In genomic region chr16:14302031-14302398, GRCh38 we compare ENCODE assay signal across 8 cellular contexts.
DNase-seq lines count a peak whose midpoint lies in the region; ATAC-seq and TF ChIP-seq lines count a peak whose summit lies in the region.

No MANE protein-coding gene starts in this region.

- H3K4me1 Mint-ChIP-seq in WTC11 = peaks cover 42% of the 10 kb centered on the region
- peaks cover 37% of the 10 kb centered on the region for H3K4me1 Mint-ChIP-seq in neural crest cell

- ATAC-seq in GM21576 (IDR thresholded peaks at IDR 0.05; ENCODE audit: unreplicated experiment) (peak; percentile 48), WTC11 (no peak; the same call in 1 of the 2 replicates)

- no peaks in the 10 kb centered on the region for H3K36me3 Mint-ChIP-seq in WTC11
- no peaks in the 10 kb centered on the region for H3K36me3 Mint-ChIP-seq in neural crest cell (ENCODE audit: low read depth)

- peak overlapping the region; percentile 73 for H3K4me3 Mint-ChIP-seq in WTC11
- peak overlapping the region; percentile 79 for H3K4me3 Mint-ChIP-seq in neural crest cell

- H3K27me3 Mint-ChIP-seq in WTC11 (ENCODE audit: low read depth) (peaks cover 8% of the 10 kb centered on the region; the same call in 1 of the 2 replicates), neural crest cell (ENCODE audit: low read depth) (peaks cover 64% of the 10 kb centered on the region)

- no peak overlapping the region for H3K27ac Mint-ChIP-seq in WTC11
- no peak overlapping the region for H3K27ac Mint-ChIP-seq in neural crest cell (ENCODE audit: unreplicated experiment)

- no peak for TF ChIP-seq CTCF in WTC11 (IDR thresholded peaks at IDR 0.05)
- TF ChIP-seq CTCF in neural crest cell (conservative IDR thresholded peaks at IDR 0.05) = no peak

- TF ChIP-seq RAD21 in Ishikawa (IDR thresholded peaks at IDR 0.05; ENCODE audit: low read depth) = no peak

- POLR2A ChIA-PET in WTC11 (lab: Charles Lee) = interaction anchor here (1.0 kb wide), 1 partner anchor 8 kb away, joined by 3 read pairs; no protein-coding TSS in a partner anchor

- peak; percentile 53 for DNase-seq in NCI-H2107 (lab: John Stamatoyannopoulos, UW)
- DNase-seq in NCI-H2107 treated with DMSO at 0.1 percent for 48 hours (lab: John Stamatoyannopoulos, UW; ENCODE audit: unreplicated experiment) = no peak
- peak; percentile 39 for DNase-seq in WTC11 (ENCODE audit: low spot score)
- DNase-seq in fibroblast of the conjunctiva (ENCODE audit: low read depth) = peak; percentile 41
- no peak for DNase-seq in neural crest cell (ENCODE audit: low read depth, low spot score)
- no peak for DNase-seq in activated gamma-delta T cell treated with Interleukin-2 at 50 U/mL for 16 hours

- H3K9me3 Mint-ChIP-seq in WTC11 = no peaks in the 10 kb centered on the region
- no peaks in the 10 kb centered on the region for H3K9me3 Mint-ChIP-seq in neural crest cell

- CTCF ChIA-PET in WTC11 (lab: Charles Lee) = interaction anchor here (1.0 to 3.8 kb wide), 3 partner anchors 68 to 226 kb away, joined by 3 to 35 read pairs (median 3); no protein-coding TSS in a partner anchor

- TF ChIP-seq EP300 in Ishikawa (IDR thresholded peaks at IDR 0.05; ENCODE audit: borderline replicate concordance) = no peak

TF ChIP-seq in Ishikawa, 13 proteins besides CTCF, POLR2A, EP300 and RAD21:
- TF ChIP-seq TAF1 (IDR thresholded peaks at IDR 0.05; ENCODE audit: low read depth) = peak; percentile 49; the same call in 1 of the 2 replicates
- no peak for TF ChIP-seq CEBPB (IDR thresholded peaks at IDR 0.05)
- no peak for TF ChIP-seq YY1 (IDR thresholded peaks at IDR 0.05; ENCODE audit: low read depth)
- TF ChIP-seq, protein P1, sequence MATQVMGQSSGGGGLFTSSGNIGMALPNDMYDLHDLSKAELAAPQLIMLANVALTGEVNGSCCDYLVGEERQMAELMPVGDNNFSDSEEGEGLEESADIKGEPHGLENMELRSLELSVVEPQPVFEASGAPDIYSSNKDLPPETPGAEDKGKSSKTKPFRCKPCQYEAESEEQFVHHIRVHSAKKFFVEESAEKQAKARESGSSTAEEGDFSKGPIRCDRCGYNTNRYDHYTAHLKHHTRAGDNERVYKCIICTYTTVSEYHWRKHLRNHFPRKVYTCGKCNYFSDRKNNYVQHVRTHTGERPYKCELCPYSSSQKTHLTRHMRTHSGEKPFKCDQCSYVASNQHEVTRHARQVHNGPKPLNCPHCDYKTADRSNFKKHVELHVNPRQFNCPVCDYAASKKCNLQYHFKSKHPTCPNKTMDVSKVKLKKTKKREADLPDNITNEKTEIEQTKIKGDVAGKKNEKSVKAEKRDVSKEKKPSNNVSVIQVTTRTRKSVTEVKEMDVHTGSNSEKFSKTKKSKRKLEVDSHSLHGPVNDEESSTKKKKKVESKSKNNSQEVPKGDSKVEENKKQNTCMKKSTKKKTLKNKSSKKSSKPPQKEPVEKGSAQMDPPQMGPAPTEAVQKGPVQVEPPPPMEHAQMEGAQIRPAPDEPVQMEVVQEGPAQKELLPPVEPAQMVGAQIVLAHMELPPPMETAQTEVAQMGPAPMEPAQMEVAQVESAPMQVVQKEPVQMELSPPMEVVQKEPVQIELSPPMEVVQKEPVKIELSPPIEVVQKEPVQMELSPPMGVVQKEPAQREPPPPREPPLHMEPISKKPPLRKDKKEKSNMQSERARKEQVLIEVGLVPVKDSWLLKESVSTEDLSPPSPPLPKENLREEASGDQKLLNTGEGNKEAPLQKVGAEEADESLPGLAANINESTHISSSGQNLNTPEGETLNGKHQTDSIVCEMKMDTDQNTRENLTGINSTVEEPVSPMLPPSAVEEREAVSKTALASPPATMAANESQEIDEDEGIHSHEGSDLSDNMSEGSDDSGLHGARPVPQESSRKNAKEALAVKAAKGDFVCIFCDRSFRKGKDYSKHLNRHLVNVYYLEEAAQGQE (IDR thresholded peaks at IDR 0.05; ENCODE audit: low read depth) = no peak
- TF ChIP-seq EGR1 (IDR thresholded peaks at IDR 0.05) = no peak
- TF ChIP-seq TEAD4 (IDR thresholded peaks at IDR 0.05) = 0 out of 2 replicates have a peak, but pooled peaks have one; percentile 7
- no peak for TF ChIP-seq CREB1 (IDR thresholded peaks at IDR 0.05; ENCODE audit: low read depth)

TF ChIP-seq in WTC11, 78 proteins besides CTCF, POLR2A, EP300 and RAD21 (continues in another document):
- TF ChIP-seq PRDM15 (CRISPR knock-in tag; IDR thresholded peaks at IDR 0.05) (no peak), RORB (CRISPR knock-in tag; IDR thresholded peaks at IDR 0.05) (no peak), ZNF423 (CRISPR knock-in tag; IDR thresholded peaks at IDR 0.05) (no peak), CREB1 (CRISPR knock-in tag; IDR thresholded peaks at IDR 0.05) (no peak), NR2C2 (CRISPR knock-in tag; IDR thresholded peaks at IDR 0.05) (no peak), NR3C1 (CRISPR knock-in tag; conservative IDR thresholded peaks at IDR 0.05; ENCODE audit: low read depth) (no peak), PRRX2 (CRISPR knock-in tag; IDR thresholded peaks at IDR 0.05) (no peak), ZNF232 (CRISPR knock-in tag; IDR thresholded peaks at IDR 0.05) (no peak), JAZF1 (CRISPR knock-in tag; IDR thresholded peaks at IDR 0.05) (no peak), ZNF317 (CRISPR knock-in tag; IDR thresholded peaks at IDR 0.05; ENCODE audit: borderline replicate concordance, low read depth) (no peak), PREB (CRISPR knock-in tag; IDR thresholded peaks at IDR 0.05; ENCODE audit: borderline replicate concordance) (no peak), TP53 (CRISPR knock-in tag; IDR thresholded peaks at IDR 0.05) (no peak)
- TF ChIP-seq, protein P2, sequence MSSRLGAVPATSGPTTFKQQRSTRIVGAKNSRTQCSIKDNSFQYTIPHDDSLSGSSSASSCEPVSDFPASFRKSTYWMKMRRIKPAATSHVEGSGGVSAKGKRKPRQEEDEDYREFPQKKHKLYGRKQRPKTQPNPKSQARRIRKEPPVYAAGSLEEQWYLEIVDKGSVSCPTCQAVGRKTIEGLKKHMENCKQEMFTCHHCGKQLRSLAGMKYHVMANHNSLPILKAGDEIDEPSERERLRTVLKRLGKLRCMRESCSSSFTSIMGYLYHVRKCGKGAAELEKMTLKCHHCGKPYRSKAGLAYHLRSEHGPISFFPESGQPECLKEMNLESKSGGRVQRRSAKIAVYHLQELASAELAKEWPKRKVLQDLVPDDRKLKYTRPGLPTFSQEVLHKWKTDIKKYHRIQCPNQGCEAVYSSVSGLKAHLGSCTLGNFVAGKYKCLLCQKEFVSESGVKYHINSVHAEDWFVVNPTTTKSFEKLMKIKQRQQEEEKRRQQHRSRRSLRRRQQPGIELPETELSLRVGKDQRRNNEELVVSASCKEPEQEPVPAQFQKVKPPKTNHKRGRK (CRISPR knock-in tag; IDR thresholded peaks at IDR 0.05; ENCODE audit: borderline replicate concordance) = no peak
- TF ChIP-seq, protein P3, sequence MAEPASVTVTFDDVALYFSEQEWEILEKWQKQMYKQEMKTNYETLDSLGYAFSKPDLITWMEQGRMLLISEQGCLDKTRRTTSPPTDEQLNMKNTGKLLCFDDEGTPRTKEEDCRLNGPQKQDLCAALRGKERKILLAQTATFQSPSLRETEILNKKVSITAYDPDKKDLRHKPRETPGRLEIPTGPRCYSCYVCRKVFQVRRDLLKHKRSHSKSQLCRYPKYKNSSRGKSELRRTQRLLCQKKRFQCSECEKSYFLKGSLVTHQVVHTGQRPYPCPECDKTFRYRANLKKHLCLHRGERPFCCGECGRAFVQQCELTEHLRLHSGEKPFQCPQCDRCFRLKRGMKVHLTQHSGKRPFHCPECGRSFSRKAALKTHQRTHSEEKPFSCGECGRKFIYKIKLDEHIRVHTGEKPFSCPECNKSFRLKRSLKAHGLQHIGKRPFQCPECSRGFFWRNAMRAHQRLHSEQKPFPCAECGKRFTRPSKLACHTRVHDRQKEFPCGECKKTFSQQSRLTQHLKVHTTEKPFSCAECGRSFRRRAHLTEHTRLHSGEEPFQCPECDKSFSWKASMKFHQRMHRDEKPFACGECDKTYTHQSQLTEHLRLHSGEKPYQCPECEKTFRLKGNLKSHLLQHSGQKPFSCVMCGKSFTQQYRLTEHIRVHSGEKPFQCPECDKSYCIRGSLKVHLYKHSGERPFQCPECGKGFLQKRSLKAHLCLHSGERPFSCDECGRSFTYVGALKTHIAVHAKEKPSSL (CRISPR knock-in tag; conservative IDR thresholded peaks at IDR 0.05) = no peak

Comparison
In these comparisons a context has a peak if more than half of its experiments do, and no peak if none do; other contexts are left out.
1. DNase-seq: peak in NCI-H2107 (single experiment), WTC11 (single experiment) and fibroblast of the conjunctiva (single experiment); none in NCI-H2107 treated with DMSO at 0.1 percent for 48 hours (single experiment), neural crest cell (single experiment) and activated gamma-delta T cell treated with Interleukin-2 at 50 U/mL for 16 hours (single experiment).